ENCODE assay signal across 1 cellular context in genomic region chr2:71187589-71187988, GRCh38.
TF ChIP-seq lines count a peak whose summit lies in the region.

No MANE protein-coding gene starts in this region.

TF ChIP-seq in GM23338, 12 proteins besides CTCF, POLR2A, EP300 and RAD21 (continued from another document):
- TF ChIP-seq, protein P1, sequence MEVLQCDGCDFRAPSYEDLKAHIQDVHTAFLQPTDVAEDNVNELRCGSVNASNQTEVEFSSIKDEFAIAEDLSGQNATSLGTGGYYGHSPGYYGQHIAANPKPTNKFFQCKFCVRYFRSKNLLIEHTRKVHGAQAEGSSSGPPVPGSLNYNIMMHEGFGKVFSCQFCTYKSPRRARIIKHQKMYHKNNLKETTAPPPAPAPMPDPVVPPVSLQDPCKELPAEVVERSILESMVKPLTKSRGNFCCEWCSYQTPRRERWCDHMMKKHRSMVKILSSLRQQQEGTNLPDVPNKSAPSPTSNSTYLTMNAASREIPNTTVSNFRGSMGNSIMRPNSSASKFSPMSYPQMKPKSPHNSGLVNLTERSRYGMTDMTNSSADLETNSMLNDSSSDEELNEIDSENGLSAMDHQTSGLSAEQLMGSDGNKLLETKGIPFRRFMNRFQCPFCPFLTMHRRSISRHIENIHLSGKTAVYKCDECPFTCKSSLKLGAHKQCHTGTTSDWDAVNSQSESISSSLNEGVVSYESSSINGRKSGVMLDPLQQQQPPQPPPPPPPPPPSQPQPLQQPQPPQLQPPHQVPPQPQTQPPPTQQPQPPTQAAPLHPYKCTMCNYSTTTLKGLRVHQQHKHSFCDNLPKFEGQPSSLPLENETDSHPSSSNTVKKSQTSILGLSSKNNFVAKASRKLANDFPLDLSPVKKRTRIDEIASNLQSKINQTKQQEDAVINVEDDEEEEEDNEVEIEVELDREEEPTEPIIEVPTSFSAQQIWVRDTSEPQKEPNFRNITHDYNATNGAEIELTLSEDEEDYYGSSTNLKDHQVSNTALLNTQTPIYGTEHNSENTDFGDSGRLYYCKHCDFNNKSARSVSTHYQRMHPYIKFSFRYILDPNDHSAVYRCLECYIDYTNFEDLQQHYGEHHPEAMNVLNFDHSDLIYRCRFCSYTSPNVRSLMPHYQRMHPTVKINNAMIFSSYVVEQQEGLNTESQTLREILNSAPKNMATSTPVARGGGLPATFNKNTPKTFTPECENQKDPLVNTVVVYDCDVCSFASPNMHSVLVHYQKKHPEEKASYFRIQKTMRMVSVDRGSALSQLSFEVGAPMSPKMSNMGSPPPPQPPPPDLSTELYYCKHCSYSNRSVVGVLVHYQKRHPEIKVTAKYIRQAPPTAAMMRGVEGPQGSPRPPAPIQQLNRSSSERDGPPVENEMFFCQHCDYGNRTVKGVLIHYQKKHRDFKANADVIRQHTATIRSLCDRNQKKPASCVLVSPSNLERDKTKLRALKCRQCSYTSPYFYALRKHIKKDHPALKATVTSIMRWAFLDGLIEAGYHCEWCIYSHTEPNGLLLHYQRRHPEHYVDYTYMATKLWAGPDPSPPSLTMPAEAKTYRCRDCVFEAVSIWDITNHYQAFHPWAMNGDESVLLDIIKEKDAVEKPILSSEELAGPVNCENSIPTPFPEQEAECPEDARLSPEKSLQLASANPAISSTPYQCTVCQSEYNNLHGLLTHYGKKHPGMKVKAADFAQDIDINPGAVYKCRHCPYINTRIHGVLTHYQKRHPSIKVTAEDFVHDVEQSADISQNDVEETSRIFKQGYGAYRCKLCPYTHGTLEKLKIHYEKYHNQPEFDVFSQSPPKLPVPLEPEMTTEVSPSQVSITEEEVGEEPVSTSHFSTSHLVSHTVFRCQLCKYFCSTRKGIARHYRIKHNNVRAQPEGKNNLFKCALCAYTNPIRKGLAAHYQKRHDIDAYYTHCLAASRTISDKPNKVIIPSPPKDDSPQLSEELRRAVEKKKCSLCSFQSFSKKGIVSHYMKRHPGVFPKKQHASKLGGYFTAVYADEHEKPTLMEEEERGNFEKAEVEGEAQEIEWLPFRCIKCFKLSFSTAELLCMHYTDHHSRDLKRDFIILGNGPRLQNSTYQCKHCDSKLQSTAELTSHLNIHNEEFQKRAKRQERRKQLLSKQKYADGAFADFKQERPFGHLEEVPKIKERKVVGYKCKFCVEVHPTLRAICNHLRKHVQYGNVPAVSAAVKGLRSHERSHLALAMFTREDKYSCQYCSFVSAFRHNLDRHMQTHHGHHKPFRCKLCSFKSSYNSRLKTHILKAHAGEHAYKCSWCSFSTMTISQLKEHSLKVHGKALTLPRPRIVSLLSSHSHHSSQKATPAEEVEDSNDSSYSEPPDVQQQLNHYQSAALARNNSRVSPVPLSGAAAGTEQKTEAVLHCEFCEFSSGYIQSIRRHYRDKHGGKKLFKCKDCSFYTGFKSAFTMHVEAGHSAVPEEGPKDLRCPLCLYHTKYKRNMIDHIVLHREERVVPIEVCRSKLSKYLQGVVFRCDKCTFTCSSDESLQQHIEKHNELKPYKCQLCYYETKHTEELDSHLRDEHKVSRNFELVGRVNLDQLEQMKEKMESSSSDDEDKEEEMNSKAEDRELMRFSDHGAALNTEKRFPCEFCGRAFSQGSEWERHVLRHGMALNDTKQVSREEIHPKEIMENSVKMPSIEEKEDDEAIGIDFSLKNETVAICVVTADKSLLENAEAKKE (CRISPR knock-in tag; IDR thresholded peaks at IDR 0.05): no peak
- TF ChIP-seq NANOG (IDR thresholded peaks at IDR 0.05; ENCODE audit: borderline replicate concordance) (no peak), EZH2 (IDR thresholded peaks at IDR 0.05; ENCODE audit: low read depth, unreplicated experiment) (no peak), JUNB (IDR thresholded peaks at IDR 0.05; ENCODE audit: unreplicated experiment) (no peak), EZH2phosphoT487 (IDR thresholded peaks at IDR 0.05; ENCODE audit: unreplicated experiment) (no peak), ZNF331 (CRISPR knock-in tag; IDR thresholded peaks at IDR 0.05; ENCODE audit: low read depth) (no peak)
- TF ChIP-seq, protein P2, sequence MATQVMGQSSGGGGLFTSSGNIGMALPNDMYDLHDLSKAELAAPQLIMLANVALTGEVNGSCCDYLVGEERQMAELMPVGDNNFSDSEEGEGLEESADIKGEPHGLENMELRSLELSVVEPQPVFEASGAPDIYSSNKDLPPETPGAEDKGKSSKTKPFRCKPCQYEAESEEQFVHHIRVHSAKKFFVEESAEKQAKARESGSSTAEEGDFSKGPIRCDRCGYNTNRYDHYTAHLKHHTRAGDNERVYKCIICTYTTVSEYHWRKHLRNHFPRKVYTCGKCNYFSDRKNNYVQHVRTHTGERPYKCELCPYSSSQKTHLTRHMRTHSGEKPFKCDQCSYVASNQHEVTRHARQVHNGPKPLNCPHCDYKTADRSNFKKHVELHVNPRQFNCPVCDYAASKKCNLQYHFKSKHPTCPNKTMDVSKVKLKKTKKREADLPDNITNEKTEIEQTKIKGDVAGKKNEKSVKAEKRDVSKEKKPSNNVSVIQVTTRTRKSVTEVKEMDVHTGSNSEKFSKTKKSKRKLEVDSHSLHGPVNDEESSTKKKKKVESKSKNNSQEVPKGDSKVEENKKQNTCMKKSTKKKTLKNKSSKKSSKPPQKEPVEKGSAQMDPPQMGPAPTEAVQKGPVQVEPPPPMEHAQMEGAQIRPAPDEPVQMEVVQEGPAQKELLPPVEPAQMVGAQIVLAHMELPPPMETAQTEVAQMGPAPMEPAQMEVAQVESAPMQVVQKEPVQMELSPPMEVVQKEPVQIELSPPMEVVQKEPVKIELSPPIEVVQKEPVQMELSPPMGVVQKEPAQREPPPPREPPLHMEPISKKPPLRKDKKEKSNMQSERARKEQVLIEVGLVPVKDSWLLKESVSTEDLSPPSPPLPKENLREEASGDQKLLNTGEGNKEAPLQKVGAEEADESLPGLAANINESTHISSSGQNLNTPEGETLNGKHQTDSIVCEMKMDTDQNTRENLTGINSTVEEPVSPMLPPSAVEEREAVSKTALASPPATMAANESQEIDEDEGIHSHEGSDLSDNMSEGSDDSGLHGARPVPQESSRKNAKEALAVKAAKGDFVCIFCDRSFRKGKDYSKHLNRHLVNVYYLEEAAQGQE (IDR thresholded peaks at IDR 0.05; ENCODE audit: unreplicated experiment): no peak
TF ChIP-seq in GM23338: peak in this region for 0.
